In the genomic region with DNA sequence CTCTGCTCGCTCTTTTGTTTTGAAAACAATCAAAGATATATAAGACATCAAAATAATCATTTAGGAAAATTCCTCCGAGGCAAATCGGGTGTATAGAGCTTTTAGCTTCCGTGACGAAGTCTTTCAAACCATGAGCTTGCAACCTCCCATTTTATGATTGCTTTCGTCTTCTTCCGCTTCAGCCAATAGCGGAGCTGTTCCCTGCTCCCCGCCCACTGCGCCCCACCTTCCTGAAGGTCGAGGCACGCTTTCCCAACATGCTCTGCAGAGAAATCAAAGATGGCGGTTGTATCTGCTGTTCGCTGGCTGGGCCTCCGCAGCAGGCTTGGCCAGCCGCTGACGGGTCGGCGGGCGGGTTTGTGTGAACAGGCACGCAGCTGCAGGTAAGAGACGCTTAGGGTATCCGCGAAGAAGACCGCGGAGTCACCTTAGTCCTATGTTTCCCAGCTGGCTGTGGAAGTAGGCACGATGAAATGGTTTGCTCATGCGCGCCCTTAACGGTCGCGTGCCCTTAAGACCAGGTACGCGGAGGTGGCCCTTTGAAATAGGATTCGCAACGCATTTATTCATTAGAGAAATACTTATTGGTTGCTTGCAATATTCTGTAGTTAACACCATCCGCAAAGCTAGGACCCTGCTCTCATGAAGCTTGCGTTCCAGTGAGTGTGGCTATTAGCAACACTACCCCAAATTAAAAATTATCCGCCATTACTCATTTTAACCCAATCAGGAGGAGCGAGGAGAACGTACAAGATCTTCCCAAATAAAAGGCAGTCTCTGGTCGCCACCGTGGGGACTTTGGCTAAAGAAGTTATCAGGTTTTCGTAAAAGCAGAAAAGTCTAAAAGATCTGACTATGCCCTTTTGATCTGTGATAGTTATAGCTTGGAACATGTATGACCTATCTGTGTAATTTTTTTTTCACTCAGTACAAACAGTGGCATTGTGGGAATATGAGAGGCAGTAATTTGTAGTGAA, we compare ENCODE assay signal across 8 cellular contexts. TPM values are rescaled to one million over a fixed set of nuclear protein-coding genes. Genes with fewer than 3 reads are reported as not detected.
DNase-seq lines count a peak whose midpoint lies in the region; ATAC-seq and TF ChIP-seq lines count a peak whose summit lies in the region.

Gene PTCD3 (plus strand): TSS at position 267 of the 977 bp plus-strand sequence. CDS start 13 bp downstream, at position 280.

- H2AFZ ChIP-seq in IMR-90 (replicated peaks; ENCODE audit: low read length, poor library complexity), result peak within 1 kb of the TSS; percentile 96

- no peaks in the 10 kb centered on the region for H3K9me1 ChIP-seq in IMR-90 (ENCODE audit: insufficient read depth, low read length)

- peak within 1 kb of the TSS; percentile 91 for H3K4me2 ChIP-seq in IMR-90 (ENCODE audit: low read depth, low read length)

- H3K23ac ChIP-seq in IMR-90 (ENCODE audit: low read depth, low read length), result peak within 1 kb of the TSS; percentile 97

- peak within 1 kb of the TSS; percentile 93 for H3K9ac ChIP-seq in IMR-90 (ENCODE audit: low read depth, low read length)

- CTCF ChIA-PET in IMR-90 (lab: Yijun Ruan, JAX), result no interaction called here

- H3K9me3 ChIP-seq in IMR-90 (ENCODE audit: control insufficient read depth, insufficient read depth, low read length), result no peaks in the 10 kb centered on the region

- intact Hi-C loops in IMR-90 (cut with micrococcal nuclease), result no loop called here

- peak; percentile 82 for ATAC-seq in GM21526 (IDR thresholded peaks at IDR 0.05; ENCODE audit: low FRiP score, unreplicated experiment)
- peak; percentile 94 for ATAC-seq in IMR-90 (ENCODE audit: low read depth)

- peak within 1 kb of the TSS; percentile 47 for H3K18ac ChIP-seq in IMR-90 (ENCODE audit: low read depth, low read length)

- 0% methylated on average over 11 of the region's 44 CpGs; no CpG with 5 or more reads in 1 of the 2 experiments for WGBS in IMR-90 (ENCODE audit: extremely low coverage in 2 of 2, insufficient read length in 1 of 2), 2 experiments

- H3K36me3 ChIP-seq in IMR-90 (ENCODE audit: control insufficient read depth, insufficient read depth, low read length), result peaks cover 5% of the 10 kb centered on the region

- in situ Hi-C loops in IMR-90 (cut with MboI; ENCODE audit: low sequenced_read_pairs), result no loop called here

- H3K27ac ChIP-seq in IMR-90 (ENCODE audit: insufficient read depth, low read length), result peak within 1 kb of the TSS; percentile 86

- no peak for TF ChIP-seq RAD21 in IMR-90 (IDR thresholded peaks at IDR 0.05; ENCODE audit: low read length)

- peaks cover 2% of the 10 kb centered on the region; the same call in 1 of the 2 replicates for H3K4me1 ChIP-seq in IMR-90 (ENCODE audit: control insufficient read depth, insufficient read depth, low read length)

- H2AK9ac ChIP-seq in IMR-90 (replicated peaks; ENCODE audit: low read depth, low read length, poor library complexity), result peak within 1 kb of the TSS; percentile 96

- peak within 1 kb of the TSS; percentile 77; the same call in 1 of the 2 replicates for H2AK5ac ChIP-seq in IMR-90 (ENCODE audit: low read depth, low read length)

- peak; percentile 90 for TF ChIP-seq POLR2A in IMR-90 (IDR thresholded peaks at IDR 0.05; ENCODE audit: low read depth, low read length)

- peak within 1 kb of the TSS; percentile 94 for H3K14ac ChIP-seq in IMR-90 (replicated peaks; ENCODE audit: low read depth, low read length)

- H3K27me3 ChIP-seq in IMR-90 (ENCODE audit: control insufficient read depth, insufficient read depth, low read length), result no peaks in the 10 kb centered on the region

- peak within 1 kb of the TSS; percentile 88 for H2BK5ac ChIP-seq in IMR-90 (ENCODE audit: low read depth, low read length, poor library complexity, severe bottlenecking)

- H3K79me1 ChIP-seq in IMR-90 (ENCODE audit: low read depth in 1 of 2, low read length in 2 of 2), result peaks cover 16 to 58% of the 10 kb centered on the region in 2 experiments

- peak within 1 kb of the TSS; percentile 97 for H2BK120ac ChIP-seq in IMR-90 (ENCODE audit: low read depth, low read length)

- no TSS peak for BruUV-seq in IMR-90 (replicated peaks; lab: Mats Ljungman, UMichigan)

- H3K4ac ChIP-seq in IMR-90 (ENCODE audit: low read depth, low read length), result peak within 1 kb of the TSS; percentile 88

- peak within 1 kb of the TSS; percentile 49; the same call in 1 of the 3 replicates for H2BK15ac ChIP-seq in IMR-90 (ENCODE audit: low read depth, low read length)

- DNase-seq in DMS 273 (lab: John Stamatoyannopoulos, UW; ENCODE audit: unreplicated experiment) (peak; percentile 98), IMR-90 (peak; percentile 95), OCI-M1 (lab: John Stamatoyannopoulos, UW) (peak; percentile 92), activated T-cell treated with anti-CD3 and anti-CD28 coated beads for 24 hours (ENCODE audit: low read depth) (peak; percentile 93), epidermal melanocyte (ENCODE audit: insufficient read length, low spot score) (peak; percentile 64), middle frontal gyrus (ENCODE audit: extremely low spot score, low spot score) (peak; percentile 90)
- DNase-seq in stimulated activated CD8-positive, alpha-beta memory T cell treated with anti-CD3 and anti-CD28 coated beads, Interleukin-4, amount 100 ng/mL, for 1 hour (ENCODE audit: low read depth in 2 of 2, low spot score in 1 of 2), result peak; percentile 86 to 87

- H4K8ac ChIP-seq in IMR-90 (ENCODE audit: low read depth in 2 of 2, low read length in 2 of 2), result peak within 1 kb of the TSS; percentile 79 to 97

- H3K56ac ChIP-seq in IMR-90 (ENCODE audit: extremely low read depth, insufficient read depth, low read length), result peak within 1 kb of the TSS; percentile 95

- H4K91ac ChIP-seq in IMR-90 (ENCODE audit: insufficient read depth, low read depth, low read length), result peak within 1 kb of the TSS; percentile 83

- H3K4me3 ChIP-seq in IMR-90 (ENCODE audit: insufficient read depth, low read depth, low read length), result peak within 1 kb of the TSS; percentile 71

- peaks cover 13% of the 10 kb centered on the region for H4K20me1 ChIP-seq in IMR-90 (ENCODE audit: insufficient read depth, low read length)

- POLR2A ChIA-PET in IMR-90 (lab: Charles Lee; ENCODE audit: unreplicated experiment), result no interaction called here

- peak within 1 kb of the TSS; percentile 93 for H2BK20ac ChIP-seq in IMR-90 (ENCODE audit: low read depth, low read length)

- TF ChIP-seq CTCF in IMR-90 (conservative IDR thresholded peaks at IDR 0.05; ENCODE audit: low read depth, low read length), result no peak

- peak within 1 kb of the TSS; percentile 91 for H4K5ac ChIP-seq in IMR-90 (ENCODE audit: low read depth, low read length)

- dilution Hi-C loops in IMR-90 (cut with HindIII; ENCODE audit: low sequenced_read_pairs, unreplicated experiment), result no loop called here

TF ChIP-seq in IMR-90, 13 proteins besides CTCF, POLR2A, EP300 and RAD21:
- TF ChIP-seq CHD1 (IDR thresholded peaks at IDR 0.05; ENCODE audit: low read depth, low read length), result peak; percentile 84; the same call in 1 of the 2 replicates
- TF ChIP-seq MAZ (IDR thresholded peaks at IDR 0.05; ENCODE audit: borderline replicate concordance, low read depth, low read length), result peak; percentile 85; the same call in 1 of the 2 replicates
- TF ChIP-seq BHLHE40 (IDR thresholded peaks at IDR 0.05; ENCODE audit: low read depth, low read length), result peak; percentile 97
- no peak for TF ChIP-seq FOS (IDR thresholded peaks at IDR 0.05; ENCODE audit: low read depth, low read length)
- TF ChIP-seq CEBPB (IDR thresholded peaks at IDR 0.05; ENCODE audit: low read depth, low read length), result peak; percentile 80
- TF ChIP-seq RCOR1 (IDR thresholded peaks at IDR 0.05; ENCODE audit: insufficient replicate concordance, low read length), result no peak
- TF ChIP-seq MXI1 (IDR thresholded peaks at IDR 0.05; ENCODE audit: borderline replicate concordance, low read depth, low read length), result peak; percentile 91

RNA-seq across cellular contexts. Expression of gene PTCD3, which starts in this region (rescaled TPM):
- 48.9 and 75.5 TPM in 2 replicates for total RNA-seq in IMR-90 (2012; rRNA removed)
- polyA plus RNA-seq in IMR-90 (2012; rRNA removed), result 29.1 and 44.0 TPM in 2 replicates
- polyA plus RNA-seq in IMR-90 (2012; cell fraction: cytosol; rRNA removed), result 9.9 and 27.6 TPM in 2 replicates
- 32.2 and 210 TPM in 2 replicates for polyA plus RNA-seq in IMR-90 (2012; cell fraction: nucleus; rRNA removed; ENCODE audit: low replicate concordance)

Comparison
In these comparisons a context has a peak if more than half of its experiments do, and no peak if none do; other contexts are left out.
1. Peak in every context shown above with its lines: DNase-seq, ATAC-seq, H3K4me3 ChIP-seq and H3K27ac ChIP-seq.